Comparison of ENCODE assay signal across 1 cellular context in the genomic region with DNA sequence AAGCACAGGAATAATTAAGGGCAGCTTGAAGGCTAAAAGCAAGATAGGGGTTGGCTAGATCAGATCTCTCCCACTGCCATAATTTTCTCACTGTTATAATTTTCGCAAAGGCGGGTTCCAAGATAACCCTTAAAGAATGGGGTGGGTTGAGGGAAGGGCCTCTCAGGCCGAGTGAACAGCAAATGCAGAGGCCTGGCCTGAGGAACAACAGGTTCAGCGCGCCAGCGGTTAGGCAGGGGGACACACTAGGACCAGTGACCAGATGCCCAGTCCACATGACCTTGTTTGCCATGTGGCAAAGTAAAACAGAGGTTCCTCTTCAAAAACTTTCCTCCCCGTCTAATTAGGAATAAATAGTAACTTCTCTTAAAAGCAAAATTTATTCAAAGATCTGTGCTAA.
TF ChIP-seq lines count a peak whose summit lies in the region.

No MANE protein-coding gene starts in this region.

TF ChIP-seq in WTC11, 78 proteins besides CTCF, POLR2A, EP300 and RAD21 (continued from another document):
- TF ChIP-seq, protein P1, sequence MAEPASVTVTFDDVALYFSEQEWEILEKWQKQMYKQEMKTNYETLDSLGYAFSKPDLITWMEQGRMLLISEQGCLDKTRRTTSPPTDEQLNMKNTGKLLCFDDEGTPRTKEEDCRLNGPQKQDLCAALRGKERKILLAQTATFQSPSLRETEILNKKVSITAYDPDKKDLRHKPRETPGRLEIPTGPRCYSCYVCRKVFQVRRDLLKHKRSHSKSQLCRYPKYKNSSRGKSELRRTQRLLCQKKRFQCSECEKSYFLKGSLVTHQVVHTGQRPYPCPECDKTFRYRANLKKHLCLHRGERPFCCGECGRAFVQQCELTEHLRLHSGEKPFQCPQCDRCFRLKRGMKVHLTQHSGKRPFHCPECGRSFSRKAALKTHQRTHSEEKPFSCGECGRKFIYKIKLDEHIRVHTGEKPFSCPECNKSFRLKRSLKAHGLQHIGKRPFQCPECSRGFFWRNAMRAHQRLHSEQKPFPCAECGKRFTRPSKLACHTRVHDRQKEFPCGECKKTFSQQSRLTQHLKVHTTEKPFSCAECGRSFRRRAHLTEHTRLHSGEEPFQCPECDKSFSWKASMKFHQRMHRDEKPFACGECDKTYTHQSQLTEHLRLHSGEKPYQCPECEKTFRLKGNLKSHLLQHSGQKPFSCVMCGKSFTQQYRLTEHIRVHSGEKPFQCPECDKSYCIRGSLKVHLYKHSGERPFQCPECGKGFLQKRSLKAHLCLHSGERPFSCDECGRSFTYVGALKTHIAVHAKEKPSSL (CRISPR knock-in tag; conservative IDR thresholded peaks at IDR 0.05): no peak
- no peak for TF ChIP-seq NFYB (CRISPR knock-in tag; conservative IDR thresholded peaks at IDR 0.05; ENCODE audit: low read depth)
- no peak for TF ChIP-seq ZNF416 (CRISPR knock-in tag; IDR thresholded peaks at IDR 0.05)
- TF ChIP-seq FOXP1 (CRISPR knock-in tag; IDR thresholded peaks at IDR 0.05; ENCODE audit: borderline replicate concordance): no peak
